In genomic region chr17:2854662-2855061, GRCh38 we compare ENCODE assay signal across 9 cellular contexts. TPM values are rescaled to one million over a fixed set of nuclear protein-coding genes. Genes with fewer than 3 reads are reported as not detected.
DNase-seq lines count a peak whose midpoint lies in the region; ATAC-seq and TF ChIP-seq lines count a peak whose summit lies in the region.
"Had no signal": no experiment of that assay in that cellular context is flagged by ENCODE, and none has a peak within 500 bp of the region (broad histone marks: within the 10 kb centered on the region; RNA-seq: fewer than 3 reads in every experiment).

No MANE protein-coding gene starts in this region.

- H3K4me1 ChIP-seq in breast epithelium (peaks cover 2 to 4% of the 10 kb centered on the region in 2 donors), urinary bladder (ENCODE audit: insufficient read depth) (peaks cover 2% of the 10 kb centered on the region)

- H3K9me3 Mint-ChIP-seq in activated naive CD4-positive, alpha-beta T cell treated with anti-CD3 and anti-CD28 coated beads, Interleukin-2, amount 10 ng/mL, durations not matched to agents 7 days and 5 days: no peaks in the 10 kb centered on the region
- H3K9me3 Mint-ChIP-seq in memory B cell: no peaks in the 10 kb centered on the region

- WGBS in urinary bladder: 2% methylated on average over 7 of the region's 7 CpGs

- peak overlapping the region; percentile 58 to 87 (median 65) for H3K4me3 ChIP-seq in breast epithelium
- H3K4me3 ChIP-seq in urinary bladder (ENCODE audit: low read depth, low read length): peak overlapping the region; percentile 54

- H3K4me1 Mint-ChIP-seq in activated naive CD4-positive, alpha-beta T cell treated with anti-CD3 and anti-CD28 coated beads, Interleukin-2, amount 10 ng/mL, durations not matched to agents 7 days and 5 days: peaks cover 16% of the 10 kb centered on the region
- peaks cover 20% of the 10 kb centered on the region for H3K4me1 Mint-ChIP-seq in memory B cell

- ATAC-seq in memory B cell (ENCODE audit: low read depth): no peak
- no peak for ATAC-seq in HG03457 (IDR thresholded peaks at IDR 0.05; ENCODE audit: unreplicated experiment)

- H3K27ac Mint-ChIP-seq in activated naive CD4-positive, alpha-beta T cell treated with anti-CD3 and anti-CD28 coated beads, Interleukin-2, amount 10 ng/mL, durations not matched to agents 7 days and 5 days: no peak overlapping the region
- H3K27ac Mint-ChIP-seq in memory B cell: no peak overlapping the region

- no peaks in the 10 kb centered on the region for H3K27me3 ChIP-seq in breast epithelium

- CTCF ChIA-PET in activated naive CD4-positive, alpha-beta T cell treated with anti-CD3 and anti-CD28 coated beads, Interleukin-2, amount 10 ng/mL, durations not matched to agents 7 days and 5 days (lab: Charles Lee): interaction anchor here (0.5 to 0.8 kb wide), 2 partner anchors 39 to 134 kb away, joined by 3 to 4 read pairs; no protein-coding TSS in a partner anchor

- H3K36me3 ChIP-seq in breast epithelium (no peaks in the 10 kb centered on the region), urinary bladder (ENCODE audit: insufficient read depth) (no peaks in the 10 kb centered on the region)

- peaks cover 77% of the 10 kb centered on the region for H3K27me3 Mint-ChIP-seq in activated naive CD4-positive, alpha-beta T cell treated with anti-CD3 and anti-CD28 coated beads, Interleukin-2, amount 10 ng/mL, durations not matched to agents 7 days and 5 days
- H3K27me3 Mint-ChIP-seq in memory B cell: peaks cover 17% of the 10 kb centered on the region

- intact Hi-C loops in breast epithelium (cut with DNase I; ENCODE audit: low total_unique reads): loop anchor here (10.0 kb wide), 1 partner anchor 150 kb away; no protein-coding TSS in a partner anchor

- H3K27ac ChIP-seq in breast epithelium: no peak overlapping the region
- no peak overlapping the region for H3K27ac ChIP-seq in urinary bladder (ENCODE audit: low read depth)

- DNase-seq in activated naive CD4-positive, alpha-beta T cell treated with anti-CD3 and anti-CD28 coated beads, Interleukin-2, amount 10 ng/mL, durations not matched to agents 7 days and 5 days: no peak
- no peak for DNase-seq in activated naive CD4-positive, alpha-beta T cell treated with anti-CD3 and anti-CD28 coated beads, Interleukin-2, amount 50 U/mL, for 16 hours
- DNase-seq in breast epithelium (ENCODE audit: low spot score in 2 of 2) (no peak), memory B cell (ENCODE audit: low spot score in 2 of 2) (peak in 1 of 2 donors; percentile 17), middle frontal gyrus (ENCODE audit: extremely low spot score, low spot score) (no peak), GM19240 (ENCODE audit: insufficient read length, low spot score) (no peak)
- DNase-seq: T1000 had no signal

- H3K9me3 ChIP-seq in breast epithelium: no peaks in the 10 kb centered on the region

- peaks cover 2% of the 10 kb centered on the region for H3K36me3 Mint-ChIP-seq in activated naive CD4-positive, alpha-beta T cell treated with anti-CD3 and anti-CD28 coated beads, Interleukin-2, amount 10 ng/mL, durations not matched to agents 7 days and 5 days
- H3K36me3 Mint-ChIP-seq in memory B cell: peaks cover 3% of the 10 kb centered on the region

- H3K4me3 Mint-ChIP-seq in activated naive CD4-positive, alpha-beta T cell treated with anti-CD3 and anti-CD28 coated beads, Interleukin-2, amount 10 ng/mL, durations not matched to agents 7 days and 5 days: peak overlapping the region; percentile 73
- peak overlapping the region; percentile 79 for H3K4me3 Mint-ChIP-seq in memory B cell

- no peak for TF ChIP-seq POLR2A in breast epithelium (IDR thresholded peaks at IDR 0.05)

- no peak for TF ChIP-seq CTCF in breast epithelium (IDR thresholded peaks at IDR 0.05)

RNA-seq across cellular contexts. Expression of gene RAP1GAP2, which starts 58.4 kb away (rescaled TPM):
- total RNA-seq in breast epithelium (10 to 100 TPM in 2 of 3 donors, 1 to 10 TPM in 1; 5.3 to 23.4 (median 10.8) TPM), urinary bladder (3.9 TPM)
- 3.7 TPM for polyA plus RNA-seq in urinary bladder
